9 cellular contexts compared by ENCODE assay signal in genomic region chr12:93569301-93569655, GRCh38. TPM values are rescaled to one million over a fixed set of nuclear protein-coding genes. Genes with fewer than 3 reads are reported as not detected.
DNase-seq lines count a peak whose midpoint lies in the region; ATAC-seq and TF ChIP-seq lines count a peak whose summit lies in the region.
"Had no signal": no experiment of that assay in that cellular context is flagged by ENCODE, and none has a peak within 500 bp of the region (broad histone marks: within the 10 kb centered on the region; RNA-seq: fewer than 3 reads in every experiment).

No MANE protein-coding gene starts in this region.

- H3K27me3 ChIP-seq in GM23338 (ENCODE audit: insufficient read depth) (peaks cover 23% of the 10 kb centered on the region), esophagus muscularis mucosa (peaks cover 0 to 16% (median 0%) of the 10 kb centered on the region in 4 donors)

- H3K36me3 Mint-ChIP-seq in GM23338 (ENCODE audit: low read depth), result peaks cover 20% of the 10 kb centered on the region

- TF ChIP-seq EP300 in esophagus muscularis mucosa (IDR thresholded peaks at IDR 0.05), result no peak

- H3K4me1 ChIP-seq in GM23338 (ENCODE audit: insufficient read depth) (peaks cover 12% of the 10 kb centered on the region), esophagus muscularis mucosa (peaks cover 3 to 40% (median 23%) of the 10 kb centered on the region in 4 donors)

- no peak overlapping the region for H3K27ac Mint-ChIP-seq in GM23338

- H2AFZ ChIP-seq in GM23338, result no peak overlapping the region

- no peaks in the 10 kb centered on the region for H3K9me3 ChIP-seq in esophagus muscularis mucosa
- H3K9me3 ChIP-seq: mucosa of descending colon had no signal

- no peak for TF ChIP-seq POLR2A in esophagus muscularis mucosa (IDR thresholded peaks at IDR 0.05; ENCODE audit: low read depth)

- 18% methylated on average over 6 of the region's 6 CpGs for WGBS in esophagus muscularis mucosa

- H3K9me3 Mint-ChIP-seq in GM23338, result no peaks in the 10 kb centered on the region; the same call in 1 of the 3 replicates

- no peak for TF ChIP-seq CTCF in GM23338 (conservative IDR thresholded peaks at IDR 0.05; ENCODE audit: low read depth in 2 of 2)
- no peak for TF ChIP-seq CTCF in RWPE1 (conservative IDR thresholded peaks at IDR 0.05; ENCODE audit: low read depth)
- no peak for TF ChIP-seq CTCF in esophagus muscularis mucosa (IDR thresholded peaks at IDR 0.05)

- peaks cover 9% of the 10 kb centered on the region for H3K79me2 ChIP-seq in GM23338 (replicated peaks; ENCODE audit: insufficient read depth)

- no peak for ATAC-seq in GM23338
- ATAC-seq in HG02798 (IDR thresholded peaks at IDR 0.05; ENCODE audit: poor library complexity, unreplicated experiment), result no peak

- DNase-seq in GM23338 (ENCODE audit: low spot score), result no peak
- DNase-seq in RWPE1 (ENCODE audit: low spot score), result no peak
- no peak for DNase-seq in esophagus muscularis mucosa (ENCODE audit: extremely low spot score)
- no peak for DNase-seq in skeletal muscle cell (ENCODE audit: low read depth)
- no peak for DNase-seq in DMS53 treated with DMSO at 0.1 percent for 48 hours (lab: John Stamatoyannopoulos, UW; ENCODE audit: unreplicated experiment)
- DNase-seq in activated naive CD4-positive, alpha-beta T cell treated with anti-CD3 and anti-CD28 coated beads, Interleukin-2, amount 50 U/mL, for 16 hours, result no peak
- DNase-seq in DMS 273 (lab: John Stamatoyannopoulos, UW; ENCODE audit: unreplicated experiment), result no peak

- peaks cover 12% of the 10 kb centered on the region for H3K4me1 Mint-ChIP-seq in GM23338

- no peaks in the 10 kb centered on the region; the same call in 1 of the 2 replicates for H4K20me1 ChIP-seq in GM23338 (replicated peaks; ENCODE audit: insufficient read depth)

- peak overlapping the region; percentile 97 for H3K4me3 ChIP-seq in GM23338
- peak overlapping the region; percentile 71 to 90 (median 78) for H3K4me3 ChIP-seq in esophagus muscularis mucosa
- peak overlapping the region; percentile 80 for H3K4me3 ChIP-seq in skeletal muscle cell (ENCODE audit: low read depth, low read length)

- H3K36me3 ChIP-seq in GM23338 (ENCODE audit: insufficient read depth), result peaks cover 6% of the 10 kb centered on the region; the same call in 1 of the 2 replicates
- peaks cover 0 to 17% (median 11%) of the 10 kb centered on the region in 4 donors for H3K36me3 ChIP-seq in esophagus muscularis mucosa

- H3K27ac ChIP-seq in GM23338 (ENCODE audit: low read depth), result no peak overlapping the region
- H3K27ac ChIP-seq in RWPE1, result peak overlapping the region; percentile 88
- peak overlapping the region in 2 of 4 donors; percentile 92 to 95 for H3K27ac ChIP-seq in esophagus muscularis mucosa (replicated peaks in 1 of 4)

- H3F3A ChIP-seq in GM23338 (replicated peaks; ENCODE audit: low read depth), result peaks cover 14% of the 10 kb centered on the region

- peak overlapping the region; percentile 88; the same call in 1 of the 2 replicates for H3K4me2 ChIP-seq in GM23338

- intact Hi-C loops in esophagus muscularis mucosa (cut with DNase I), result loop anchor here (1.0 to 10.0 kb wide), 3 partner anchors 64 to 532 kb away; no protein-coding TSS in a partner anchor

- POLR2A ChIA-PET in RWPE1 (lab: Yijun Ruan, JAX; ENCODE audit: low non-redundant PET), result interaction anchor here (0.9 to 1.4 kb wide), 2 partner anchors 168 to 533 kb away, joined by 3 read pairs; no protein-coding TSS in a partner anchor

- H3K4me3 Mint-ChIP-seq in GM23338, result peak overlapping the region; percentile 78

- peaks cover 18% of the 10 kb centered on the region for H3K27me3 Mint-ChIP-seq in GM23338 (ENCODE audit: insufficient read depth, low read depth, poor library complexity)

- H3K9me2 ChIP-seq in GM23338 (ENCODE audit: insufficient read depth), result no peaks in the 10 kb centered on the region

- CTCF ChIA-PET in RWPE1 (lab: Yijun Ruan, JAX), result interaction anchor here (0.5 to 4.7 kb wide), 15 partner anchors 22 to 571 kb away, joined by 3 to 57 read pairs (median 4); no protein-coding TSS in a partner anchor

TF ChIP-seq in GM23338, 12 proteins besides CTCF, POLR2A, EP300 and RAD21 (continues in another document):
- TF ChIP-seq EZH2 (IDR thresholded peaks at IDR 0.05; ENCODE audit: low read depth, unreplicated experiment) (no peak), POLR2AphosphoS5 (IDR thresholded peaks at IDR 0.05; ENCODE audit: low read depth) (no peak), ETS1 (IDR thresholded peaks at IDR 0.05) (no peak), NANOG (IDR thresholded peaks at IDR 0.05; ENCODE audit: borderline replicate concordance) (no peak), STAT1 (IDR thresholded peaks at IDR 0.05; ENCODE audit: unreplicated experiment) (no peak), ZNF114 (CRISPR knock-in tag; IDR thresholded peaks at IDR 0.05) (no peak), JUNB (IDR thresholded peaks at IDR 0.05; ENCODE audit: unreplicated experiment) (no peak), EZH2phosphoT487 (IDR thresholded peaks at IDR 0.05; ENCODE audit: unreplicated experiment) (no peak), ZNF462 (CRISPR knock-in tag; IDR thresholded peaks at IDR 0.05) (no peak), ZNF331 (CRISPR knock-in tag; IDR thresholded peaks at IDR 0.05; ENCODE audit: low read depth) (no peak), CREB1 (CRISPR knock-in tag; IDR thresholded peaks at IDR 0.05; ENCODE audit: low read depth) (no peak)

RNA-seq across cellular contexts. Expression of gene SOCS2, which starts 3.2 kb away (rescaled TPM):
- total RNA-seq in GM23338 (2014; rRNA removed; shearing (Covaris generic)), result 20.0 and 32.4 TPM in 2 replicates
- 15.5 and 16.1 TPM in 2 replicates for polyA plus RNA-seq in GM23338 (2016; fragmentation: Nextera tagmentation; extraction: Ambion mirVana)
- total RNA-seq in esophagus muscularis mucosa, result 10 to 100 TPM; 10.4 to 46.7 (median 26.5) TPM
